ENCODE assay signal across 18 cellular contexts in genomic region chr16:29011112-29011511, GRCh38. TPM values are rescaled to one million over a fixed set of nuclear protein-coding genes. Genes with fewer than 3 reads are reported as not detected.
DNase-seq lines count a peak whose midpoint lies in the region; ATAC-seq and TF ChIP-seq lines count a peak whose summit lies in the region.
"Had no signal": no experiment of that assay in that cellular context is flagged by ENCODE, and none has a peak within 500 bp of the region (broad histone marks: within the 10 kb centered on the region; RNA-seq: fewer than 3 reads in every experiment).

No MANE protein-coding gene starts in this region.

- peak; percentile 90 for ATAC-seq in WTC11
- ATAC-seq: gastroesophageal sphincter had no signal

- no peaks in the 10 kb centered on the region for H3K27me3 Mint-ChIP-seq in T-helper 2 cell treated with Interferon-gamma antibody and Interleukin-4, amounts not matched to agents 5 μg/mL and 100 μg/mL, for 36 hours (ENCODE audit: low read depth)
- H3K27me3 Mint-ChIP-seq in H9 (ENCODE audit: low read depth): no peaks in the 10 kb centered on the region
- no peaks in the 10 kb centered on the region for H3K27me3 Mint-ChIP-seq in WTC11 (ENCODE audit: low read depth)

- H3K23me2 ChIP-seq in H9 (ENCODE audit: insufficient read length, low read depth, low read length, poor library complexity, severe bottlenecking): no peaks in the 10 kb centered on the region

- no peaks in the 10 kb centered on the region for H3K79me2 ChIP-seq in H9 (ENCODE audit: insufficient read depth, low read length)

- no peak overlapping the region for H2AFZ ChIP-seq in H9 (ENCODE audit: low read length)

- H2BK12ac ChIP-seq in H9 (ENCODE audit: insufficient read length, low read depth, low read length): no peak overlapping the region

- H4K5ac ChIP-seq in H9 (ENCODE audit: insufficient read length, low read depth, low read length): no peak overlapping the region

- TF ChIP-seq CTCF in H9 (conservative IDR thresholded peaks at IDR 0.05) (peak; percentile 57), WTC11 (IDR thresholded peaks at IDR 0.05) (no peak), kidney epithelial cell (IDR thresholded peaks at IDR 0.05; ENCODE audit: insufficient read depth, low read length, poor library complexity, severe bottlenecking) (peak; percentile 27)

- no peak overlapping the region for H4K91ac ChIP-seq in H9 (ENCODE audit: insufficient read length, low read depth, low read length)

- no peak overlapping the region for H3K4ac ChIP-seq in H9 (ENCODE audit: low read depth, low read length)

- no peaks in the 10 kb centered on the region for H3K4me1 ChIP-seq in H9 (ENCODE audit: insufficient read depth, low read length)
- H3K4me1 ChIP-seq: Caco-2, gastroesophageal sphincter, Peyer's patch, stomach had no signal

- H3K27me3 ChIP-seq in H9 (ENCODE audit: insufficient read depth, low read length) (no peaks in the 10 kb centered on the region), kidney epithelial cell (ENCODE audit: control insufficient read depth, insufficient read depth, low read length) (no peaks in the 10 kb centered on the region)
- H3K27me3 ChIP-seq: cardiac muscle cell, Peyer's patch, stomach had no signal

- H2BK20ac ChIP-seq in H9 (ENCODE audit: low read depth, low read length, poor library complexity, severe bottlenecking): no peak overlapping the region

- no CpG with 5 or more reads among the region's 8 CpGs for WGBS in H9 (ENCODE audit: extremely low coverage, insufficient read length, low lambda C conversion rate)

- no peak overlapping the region for H3K27ac ChIP-seq in H9 (ENCODE audit: insufficient read length, low read depth, low read length)
- H3K27ac ChIP-seq: cardiac muscle cell, gastroesophageal sphincter, Peyer's patch, stomach had no signal

- H3K14ac ChIP-seq in H9 (ENCODE audit: insufficient read depth, low read length): no peak overlapping the region

- no peak overlapping the region for H3K18ac ChIP-seq in H9 (ENCODE audit: insufficient read length, low read depth, low read length)

- H3K27ac Mint-ChIP-seq in T-helper 2 cell treated with Interferon-gamma antibody and Interleukin-4, amounts not matched to agents 5 μg/mL and 100 μg/mL, for 36 hours: peak overlapping the region; percentile 36
- H3K27ac Mint-ChIP-seq in H9 (no peak overlapping the region), WTC11 (no peak overlapping the region)

- H3K23ac ChIP-seq in H9 (ENCODE audit: insufficient read length, low read depth, low read length): no peak overlapping the region

- no peaks in the 10 kb centered on the region for H3K9me3 ChIP-seq in H9 (ENCODE audit: control insufficient read depth, low read depth, low read length)
- H3K9me3 ChIP-seq: Caco-2, gastroesophageal sphincter, Peyer's patch, stomach had no signal

- no peak overlapping the region for H3K9ac ChIP-seq in H9 (ENCODE audit: extremely low read depth, insufficient read length, low read length)

- H4K20me1 ChIP-seq in H9 (ENCODE audit: control insufficient read depth, insufficient read depth, insufficient read length): no peaks in the 10 kb centered on the region

- H2BK15ac ChIP-seq in H9 (ENCODE audit: low read depth, low read length): no peak overlapping the region

- H3K36me3 Mint-ChIP-seq in T-helper 2 cell treated with Interferon-gamma antibody and Interleukin-4, amounts not matched to agents 5 μg/mL and 100 μg/mL, for 36 hours (ENCODE audit: low read depth): no peaks in the 10 kb centered on the region
- H3K36me3 Mint-ChIP-seq in H9 (ENCODE audit: insufficient read depth in 1 of 3, low read depth in 3 of 3): no peaks in the 10 kb centered on the region
- no peaks in the 10 kb centered on the region for H3K36me3 Mint-ChIP-seq in WTC11

- H2BK5ac ChIP-seq in H9 (ENCODE audit: insufficient read length, low read length): no peak overlapping the region

- H3K36me3 ChIP-seq in kidney epithelial cell (ENCODE audit: control insufficient read depth, insufficient read depth, low read length): no peaks in the 10 kb centered on the region
- H3K36me3 ChIP-seq: cardiac muscle cell, gastroesophageal sphincter, Peyer's patch, stomach had no signal

- no peak overlapping the region for H3K56ac ChIP-seq in H9 (ENCODE audit: insufficient read length, low read depth, low read length)

- H3K4me3 Mint-ChIP-seq in T-helper 2 cell treated with Interferon-gamma antibody and Interleukin-4, amounts not matched to agents 5 μg/mL and 100 μg/mL, for 36 hours: no peak overlapping the region
- no peak overlapping the region for H3K4me3 Mint-ChIP-seq in H9
- no peak overlapping the region for H3K4me3 Mint-ChIP-seq in WTC11

- H3K9me3 Mint-ChIP-seq in T-helper 2 cell treated with Interferon-gamma antibody and Interleukin-4, amounts not matched to agents 5 μg/mL and 100 μg/mL, for 36 hours: peaks cover 5% of the 10 kb centered on the region
- H3K9me3 Mint-ChIP-seq in H9: peaks cover 0 to 2% of the 10 kb centered on the region in 2 experiments; a peak in 1 of 5 replicates
- H3K9me3 Mint-ChIP-seq in WTC11: no peaks in the 10 kb centered on the region

- no peak overlapping the region for H2AK5ac ChIP-seq in H9 (ENCODE audit: insufficient read length, low read length)

- no peak overlapping the region for H3T11ph ChIP-seq in H9 (ENCODE audit: low read length)

- POLR2A ChIA-PET in WTC11 (lab: Charles Lee): no interaction called here

- H3K4me2 ChIP-seq in H9 (ENCODE audit: insufficient read depth, insufficient read length, low read length): no peak overlapping the region

- CTCF ChIA-PET in WTC11 (lab: Charles Lee): interaction anchor here (0.6 to 2.4 kb wide), 9 partner anchors 10 to 147 kb away, joined by 3 to 15 read pairs (median 6); partner anchors contain the start of genes LAT, SH2B1 and SPNS1

- no peak overlapping the region for H2BK120ac ChIP-seq in H9 (ENCODE audit: low read depth, low read length, poor library complexity, severe bottlenecking)

- DNase-seq in T-helper 2 cell treated with Interferon-gamma antibody and Interleukin-4, amounts not matched to agents 5 μg/mL and 100 μg/mL, for 36 hours (ENCODE audit: low spot score): no peak
- DNase-seq in T-helper 2 cell: no peak
- peak; percentile 63 for DNase-seq in H9
- peak; percentile 58 for DNase-seq in WTC11 (ENCODE audit: low spot score)
- DNase-seq in kidney epithelial cell (ENCODE audit: low read depth): no peak
- no peak for DNase-seq in NCI-H526 treated with DMSO at 0.1 percent for 48 hours (lab: John Stamatoyannopoulos, UW)
- no peak for DNase-seq in middle frontal gyrus (ENCODE audit: extremely low spot score, low spot score)
- DNase-seq in C1 segment of cervical spinal cord (lab: John Stamatoyannopoulos, UW): no peak
- DNase-seq: ACHN; activated CD4-positive, alpha-beta T cell treated with anti-CD3 and anti-CD28 coated beads, Interleukin-2, amount 50 U/mL, for 48 hours; activated gamma-delta T cell; islet precursor cell; NCI-H1417; Peyer's patch; stomach had no signal

- H4K8ac ChIP-seq in H9 (replicated peaks; ENCODE audit: insufficient read length, low read depth, low read length): no peak overlapping the region

- peaks cover 56% of the 10 kb centered on the region for H3K4me1 Mint-ChIP-seq in T-helper 2 cell treated with Interferon-gamma antibody and Interleukin-4, amounts not matched to agents 5 μg/mL and 100 μg/mL, for 36 hours (ENCODE audit: low read depth)
- H3K4me1 Mint-ChIP-seq in H9 (peaks cover 1 to 3% of the 10 kb centered on the region in 2 experiments; a peak in 1 of 4 replicates), WTC11 (no peaks in the 10 kb centered on the region)

- no peak overlapping the region for H3K4me3 ChIP-seq in kidney epithelial cell (ENCODE audit: low read depth, low read length)
- H3K4me3 ChIP-seq: cardiac muscle cell, gastroesophageal sphincter, Peyer's patch, stomach had no signal

- H3K79me1 ChIP-seq in H9 (ENCODE audit: insufficient read depth, low read depth, low read length, poor library complexity, severe bottlenecking): no peaks in the 10 kb centered on the region

TF ChIP-seq in WTC11, 78 proteins besides CTCF, POLR2A, EP300 and RAD21 (continues in another document):
- TF ChIP-seq JUN (CRISPR knock-in tag; IDR thresholded peaks at IDR 0.05) (no peak), GTF2I (CRISPR knock-in tag; conservative IDR thresholded peaks at IDR 0.05) (no peak), ATF6 (CRISPR knock-in tag; IDR thresholded peaks at IDR 0.05) (no peak), FOXP1 (CRISPR knock-in tag; IDR thresholded peaks at IDR 0.05; ENCODE audit: borderline replicate concordance) (no peak), GRHL2 (CRISPR knock-in tag; IDR thresholded peaks at IDR 0.05; ENCODE audit: insufficient replicate concordance, severe bottlenecking) (no peak), E2F1 (CRISPR knock-in tag; IDR thresholded peaks at IDR 0.05) (no peak)

RNA-seq across cellular contexts. Expression of gene LAT, which starts 26.3 kb away (rescaled TPM):
- 3.7 and 4.3 TPM in 2 replicates for total RNA-seq in H9 (2021)
- total RNA-seq in WTC11 (2021): 2.0 to 5.6 TPM (median 3.5 TPM) in 3 replicates
- 2.9 and 8.6 TPM in 2 replicates for total RNA-seq in kidney epithelial cell

RNA-seq across cellular contexts. Expression of gene SPNS1, which starts 36.5 kb away (rescaled TPM):
- total RNA-seq in H9 (2021) (38.6 and 40.2 TPM in 2 replicates), WTC11 (2021) (52.4 to 64.4 TPM (median 54.0 TPM) in 3 replicates), kidney epithelial cell (77.2 and 115 TPM in 2 replicates)

Comparison
In these comparisons a context has a peak if more than half of its experiments do, and no peak if none do; other contexts are left out.
1. DNase-seq: peak in H9 (single experiment) and WTC11 (single experiment); none in T-helper 2 cell treated with Interferon-gamma antibody and Interleukin-4, amounts not matched to agents 5 μg/mL and 100 μg/mL, for 36 hours (single experiment), T-helper 2 cell (0 of 5), kidney epithelial cell (single experiment), NCI-H526 treated with DMSO at 0.1 percent for 48 hours (single experiment), middle frontal gyrus (single experiment) and C1 segment of cervical spinal cord (0 of 14).